ENCODE assay signal across 16 cellular contexts in genomic region chr22:40376149-40376548, GRCh38. TPM values are rescaled to one million over a fixed set of nuclear protein-coding genes. Genes with fewer than 3 reads are reported as not detected.
A peak's percentile ranks its signal among the peaks of the same experiment; 100 is the strongest.
DNase-seq lines count a peak whose midpoint lies in the region; ATAC-seq and TF ChIP-seq lines count a peak whose summit lies in the region.
"Had no signal": no experiment of that assay in that cellular context is flagged by ENCODE, and none has a peak within 500 bp of the region (broad histone marks: within the 10 kb centered on the region; RNA-seq: fewer than 3 reads in every experiment).

No MANE protein-coding gene starts in this region.

- DNase-seq in left lung (peak in 1 of 2 donors; percentile 59), thyroid gland (peak; percentile 85 to 89), NOMO-1 (lab: John Stamatoyannopoulos, UW; ENCODE audit: unreplicated experiment in 2 of 2) (no peak), suprapubic skin (ENCODE audit: low spot score in 2 of 2) (no peak), vagina (ENCODE audit: extremely low spot score in 2 of 2) (no peak)
- DNase-seq: GOT3, NCI-H1436, NCI-H2081, NCI-H510A treated with DMSO at 0.1 percent for 48 hours, NCI-H82, SK-N-SH had no signal

- 28 to 40% methylated on average over 5 of the region's 5 CpGs for WGBS in thyroid gland, 2 donors
- 74% methylated on average over 5 of the region's 5 CpGs for WGBS in suprapubic skin

- peaks cover 14% of the 10 kb centered on the region for H3F3A ChIP-seq in DOHH2 (ENCODE audit: control insufficient read depth, insufficient read depth)
- H3F3A ChIP-seq in OCI-LY1 (ENCODE audit: insufficient read depth, low read length) = peaks cover 5% of the 10 kb centered on the region; the same call in 1 of the 2 replicates

- no peaks in the 10 kb centered on the region for H3K9me3 ChIP-seq in DOHH2 (ENCODE audit: control insufficient read depth, insufficient read depth, low read length)
- H3K9me3 ChIP-seq in OCI-LY1 (ENCODE audit: low read length) = no peaks in the 10 kb centered on the region
- no peaks in the 10 kb centered on the region for H3K9me3 ChIP-seq in left lung
- no peaks in the 10 kb centered on the region for H3K9me3 ChIP-seq in thyroid gland
- H3K9me3 ChIP-seq in suprapubic skin = no peaks in the 10 kb centered on the region
- no peaks in the 10 kb centered on the region for H3K9me3 ChIP-seq in vagina
- H3K9me3 ChIP-seq: SK-N-SH had no signal

- TF ChIP-seq EP300 in suprapubic skin (IDR thresholded peaks at IDR 0.05) = no peak

- H2AFZ ChIP-seq in OCI-LY1 (ENCODE audit: low read length) = no peak overlapping the region

- H3K27ac ChIP-seq in DOHH2 (ENCODE audit: low read depth, low read length) = peak overlapping the region; percentile 67
- H3K27ac ChIP-seq in OCI-LY1 (ENCODE audit: low read depth, low read length, poor library complexity, severe bottlenecking) = peak overlapping the region; percentile 93
- H3K27ac ChIP-seq in left lung = peak overlapping the region in 1 of 2 donors; percentile 31
- peak overlapping the region in 2 of 3 donors; percentile 8 to 66 for H3K27ac ChIP-seq in thyroid gland
- no peak overlapping the region for H3K27ac ChIP-seq in suprapubic skin
- H3K27ac ChIP-seq in vagina = no peak overlapping the region
- H3K27ac ChIP-seq: C4-2B had no signal

- H3K27me3 ChIP-seq in DOHH2 (ENCODE audit: control insufficient read depth, low read length) (no peaks in the 10 kb centered on the region), OCI-LY1 (ENCODE audit: insufficient read depth, low read length) (no peaks in the 10 kb centered on the region), left lung (no peaks in the 10 kb centered on the region), thyroid gland (no peaks in the 10 kb centered on the region), suprapubic skin (no peaks in the 10 kb centered on the region), vagina (no peaks in the 10 kb centered on the region)

- H3K9me2 ChIP-seq in DOHH2 (replicated peaks; ENCODE audit: control insufficient read depth, low read length) = no peaks in the 10 kb centered on the region
- H3K9me2 ChIP-seq in OCI-LY1 (ENCODE audit: low read depth, low read length) = no peaks in the 10 kb centered on the region
- H3K9me2 ChIP-seq: SK-N-SH had no signal

- H3K9ac ChIP-seq in OCI-LY1 (ENCODE audit: low read length) = peak overlapping the region; percentile 34
- H3K9ac ChIP-seq: SK-N-SH had no signal

- TF ChIP-seq CTCF in DOHH2 (IDR thresholded peaks at IDR 0.05; ENCODE audit: low read depth, low read length, poor library complexity, severe bottlenecking) (no peak), OCI-LY1 (IDR thresholded peaks at IDR 0.05; ENCODE audit: low read length) (no peak), left lung (IDR thresholded peaks at IDR 0.05) (no peak), thyroid gland (IDR thresholded peaks at IDR 0.05) (no peak), suprapubic skin (IDR thresholded peaks at IDR 0.05) (no peak), vagina (IDR thresholded peaks at IDR 0.05) (no peak)

- ATAC-seq in left lung = peak; percentile 90
- ATAC-seq: Panc1, Right ventricle myocardium inferior had no signal

- peak overlapping the region; percentile 34 for H3K4me3 ChIP-seq in DOHH2 (ENCODE audit: low read length)
- peak overlapping the region; percentile 15 for H3K4me3 ChIP-seq in OCI-LY1 (ENCODE audit: low read depth, low read length, poor library complexity, severe bottlenecking)
- no peak overlapping the region for H3K4me3 ChIP-seq in left lung
- H3K4me3 ChIP-seq in thyroid gland (replicated peaks in 1 of 3) = no peak overlapping the region
- no peak overlapping the region for H3K4me3 ChIP-seq in suprapubic skin
- no peak overlapping the region for H3K4me3 ChIP-seq in vagina

- H3K4me2 ChIP-seq in DOHH2 (ENCODE audit: low read length) (peak overlapping the region; percentile 58), OCI-LY1 (ENCODE audit: low read length) (peak overlapping the region; percentile 43)
- H3K4me2 ChIP-seq: SK-N-SH had no signal

- H3K36me3 ChIP-seq in DOHH2 (ENCODE audit: control insufficient read depth, low read length) = peaks cover 40% of the 10 kb centered on the region
- peaks cover 26% of the 10 kb centered on the region for H3K36me3 ChIP-seq in OCI-LY1 (ENCODE audit: insufficient read depth, low read length)
- H3K36me3 ChIP-seq in left lung = no peaks in the 10 kb centered on the region
- H3K36me3 ChIP-seq in thyroid gland = no peaks in the 10 kb centered on the region
- no peaks in the 10 kb centered on the region for H3K36me3 ChIP-seq in suprapubic skin
- H3K36me3 ChIP-seq in vagina = no peaks in the 10 kb centered on the region

- intact Hi-C loops in left lung (cut with DNase I) (no loop called here), thyroid gland (cut with DNase I) (no loop called here), vagina (cut with DNase I) (no loop called here)

- H4K20me1 ChIP-seq in DOHH2 (ENCODE audit: control insufficient read depth, insufficient read depth, low read depth, low read length) (peaks cover 3% of the 10 kb centered on the region; the same call in 1 of the 2 replicates), OCI-LY1 (ENCODE audit: insufficient read depth, low read length) (no peaks in the 10 kb centered on the region)

- no peak for TF ChIP-seq POLR2A in thyroid gland (IDR thresholded peaks at IDR 0.05)
- TF ChIP-seq POLR2A in suprapubic skin (IDR thresholded peaks at IDR 0.05) = no peak
- no peak for TF ChIP-seq POLR2A in vagina (IDR thresholded peaks at IDR 0.05)

- H3K4me1 ChIP-seq in DOHH2 (ENCODE audit: control insufficient read depth, low read length) (peaks cover 71% of the 10 kb centered on the region), OCI-LY1 (ENCODE audit: insufficient read depth, low read length, severe bottlenecking) (peaks cover 72% of the 10 kb centered on the region), left lung (peaks cover 0 to 19% of the 10 kb centered on the region in 2 donors), thyroid gland (peaks cover 17% of the 10 kb centered on the region in 2 donors), suprapubic skin (peaks cover 20% of the 10 kb centered on the region), vagina (peaks cover 14% of the 10 kb centered on the region)

- peaks cover 94% of the 10 kb centered on the region for H3K79me2 ChIP-seq in DOHH2 (ENCODE audit: control insufficient read depth, low read length)
- H3K79me2 ChIP-seq in OCI-LY1 (ENCODE audit: insufficient read depth, low read length) = peaks cover 54% of the 10 kb centered on the region

RNA-seq across cellular contexts. Expression of gene SGSM3, which starts 5.8 kb away (rescaled TPM):
- total RNA-seq in left lung (10 to 100 TPM; 66.9 to 76.7 TPM), thyroid gland (10 to 100 TPM; 62.7 to 99.4 (median 65.1) TPM), suprapubic skin (100 to 1,000 TPM in 1 of 4 donors, 10 to 100 TPM in 3; 54.3 to 138 (median 83.6) TPM), vagina (75.6 TPM)

RNA-seq across cellular contexts. Expression of gene ADSL, which starts 29.8 kb away (rescaled TPM):
- total RNA-seq in left lung = 10 to 100 TPM; 40.4 to 53.1 TPM
- total RNA-seq in thyroid gland = 10 to 100 TPM; 49.0 to 69.4 (median 60.1) TPM
- total RNA-seq in suprapubic skin = 10 to 100 TPM; 41.8 to 51.7 (median 45.2) TPM
- 41.0 TPM for total RNA-seq in vagina

Comparison
In these comparisons a context has a peak if more than half of its experiments do, and no peak if none do; other contexts are left out.
1. H3K27ac ChIP-seq: peak in DOHH2 (single experiment), OCI-LY1 (single experiment) and thyroid gland (2 of 3); none in suprapubic skin (single experiment) and vagina (single experiment).
2. H3K4me3 ChIP-seq: peak in DOHH2 (single experiment) and OCI-LY1 (single experiment); none in left lung (0 of 2), thyroid gland (0 of 3), suprapubic skin (single experiment) and vagina (0 of 2).
3. DNase-seq: peak in thyroid gland (2 of 2); none in NOMO-1 (0 of 2), suprapubic skin (0 of 2) and vagina (0 of 2).